1 cellular context compared by ENCODE assay signal in genomic region chr2:62199392-62200125, GRCh38.
TF ChIP-seq lines count a peak whose summit lies in the region.

No MANE protein-coding gene starts in this region.

TF ChIP-seq in K562, 482 proteins besides CTCF, POLR2A, EP300 and RAD21 (continued from another document):
- TF ChIP-seq ATF3 (IDR thresholded peaks at IDR 0.05): peak; percentile 86
- no peak for TF ChIP-seq ATF3 (CRISPR knock-in tag; conservative IDR thresholded peaks at IDR 0.05)
- TF ChIP-seq ZNF224 (CRISPR knock-in tag; IDR thresholded peaks at IDR 0.05): no peak
- TF ChIP-seq CEBPB (tag; IDR thresholded peaks at IDR 0.05): peak; percentile 75
- TF ChIP-seq SMARCB1 (IDR thresholded peaks at IDR 0.05; ENCODE audit: insufficient read length, low read depth): no peak
TF ChIP-seq in K562: peak in this region for 3.
